Comparison of ENCODE assay signal across 16 cellular contexts in the genomic region with DNA sequence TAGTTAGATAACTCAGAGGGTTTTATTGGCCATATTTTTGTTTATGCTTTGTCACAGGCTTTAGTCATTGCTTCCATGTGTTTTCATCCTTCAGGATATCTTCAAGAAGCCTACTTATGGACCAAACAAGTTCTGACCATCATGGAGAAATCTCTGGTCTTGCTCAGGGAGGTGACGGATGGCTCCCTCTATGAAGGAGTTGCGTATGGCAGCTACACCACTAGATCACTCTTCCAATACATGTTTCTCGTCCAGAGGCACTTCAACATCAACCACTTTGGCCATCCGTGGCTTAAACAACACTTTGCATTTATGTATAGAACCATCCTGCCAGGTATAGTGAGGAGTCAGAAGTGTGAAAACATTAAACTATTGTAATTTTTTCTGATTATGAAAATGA. TPM values are rescaled to one million over a fixed set of nuclear protein-coding genes. Genes with fewer than 3 reads are reported as not detected.
DNase-seq lines count a peak whose midpoint lies in the region; ATAC-seq, FAIRE-seq and TF ChIP-seq lines count a peak whose summit lies in the region.
"Had no signal": no experiment of that assay in that cellular context is flagged by ENCODE, and none has a peak within 500 bp of the region (broad histone marks: within the 10 kb centered on the region; RNA-seq: fewer than 3 reads in every experiment).

No MANE protein-coding gene starts in this region.

- H3K27ac ChIP-seq in K562 (ENCODE audit: extremely low read depth, low read depth, low read length) (no peak overlapping the region), mesenchymal stem cell (ENCODE audit: low read length, poor library complexity, severe bottlenecking) (no peak overlapping the region)
- H3K27ac ChIP-seq: BLaER1 had no signal

- no peak overlapping the region for H3K4me3 Mint-ChIP-seq in HFFc6
- H3K4me3 Mint-ChIP-seq in activated naive CD8-positive, alpha-beta T cell treated with anti-CD3 and anti-CD28 coated beads for 36 hours: no peak overlapping the region
- H3K4me3 Mint-ChIP-seq: CD4-positive, CD25-positive, alpha-beta regulatory T cell had no signal

- in situ Hi-C loops in K562 (cut with MboI): no loop called here

- H3K79me1 ChIP-seq in mesenchymal stem cell (replicated peaks; ENCODE audit: low read length, poor library complexity, severe bottlenecking): peaks cover 19% of the 10 kb centered on the region

- H3K27me3 ChIP-seq in K562 (ENCODE audit: control insufficient read depth in 2 of 2, insufficient read depth in 2 of 2, low read length in 2 of 2): peaks cover under 1 to 2% of the 10 kb centered on the region in 2 experiments; a peak in 2 of 5 replicates
- no peaks in the 10 kb centered on the region for H3K27me3 ChIP-seq in mesenchymal stem cell (ENCODE audit: control insufficient read depth in 1 of 2, insufficient read depth in 1 of 2, low read length in 2 of 2)
- H3K27me3 ChIP-seq: BLaER1 had no signal

- DNase-seq in GM12891 (ENCODE audit: insufficient read length, low spot score) (no peak), HFFc6 (no peak), K562 (ENCODE audit: extremely low read depth in 1 of 4, low spot score in 3 of 4) (peak in 1 of 4 experiments; percentile 16), mesenchymal stem cell (no peak), omental fat pad (ENCODE audit: low spot score) (no peak)
- DNase-seq in activated naive CD8-positive, alpha-beta T cell treated with anti-CD3 and anti-CD28 coated beads for 36 hours: no peak
- DNase-seq: 8988T; AML-193; CD4-positive, CD25-positive, alpha-beta regulatory T cell; DMS79 had no signal

- POLR2A ChIA-PET in K562 (lab: Yijun Ruan, JAX): interaction anchor here (1.7 kb wide), 1 partner anchor 14 kb away, joined by 5 read pairs; no protein-coding TSS in a partner anchor

- no peaks in the 10 kb centered on the region for H3K9me3 Mint-ChIP-seq in HFFc6
- no peaks in the 10 kb centered on the region for H3K9me3 Mint-ChIP-seq in activated naive CD8-positive, alpha-beta T cell treated with anti-CD3 and anti-CD28 coated beads for 36 hours
- H3K9me3 Mint-ChIP-seq: CD4-positive, CD25-positive, alpha-beta regulatory T cell had no signal

- no peak for TF ChIP-seq EP300 in K562 (IDR thresholded peaks at IDR 0.05; ENCODE audit: low read length)

- H2BK5ac ChIP-seq in mesenchymal stem cell (ENCODE audit: low read depth, low read length, poor library complexity, severe bottlenecking): no peak overlapping the region

- no peak overlapping the region for H3K18ac ChIP-seq in mesenchymal stem cell (ENCODE audit: low read depth in 1 of 2, low read length in 2 of 2)

- H3K9ac ChIP-seq in K562 (ENCODE audit: insufficient read depth in 1 of 2, low read depth in 2 of 2, low read length in 2 of 2) (no peak overlapping the region), mesenchymal stem cell (ENCODE audit: low read length) (no peak overlapping the region)
- H3K9ac ChIP-seq: BLaER1 had no signal

- H3K9me3 ChIP-seq in K562 (replicated peaks; ENCODE audit: control insufficient read depth, insufficient read depth, low read depth, low read length) (no peaks in the 10 kb centered on the region), mesenchymal stem cell (ENCODE audit: control insufficient read depth, low read length) (no peaks in the 10 kb centered on the region)
- H3K9me3 ChIP-seq: BLaER1 had no signal

- H2BK15ac ChIP-seq in mesenchymal stem cell (ENCODE audit: low read depth, poor library complexity, severe bottlenecking): no peak overlapping the region

- 11% methylated on average over 4 of the region's 4 CpGs for WGBS in K562 (ENCODE audit: insufficient coverage, low coverage, missing lambda C conversion rate)
- 100% methylated on average over 2 of the region's 4 CpGs for WGBS in mesenchymal stem cell

- no peak overlapping the region for H2BK12ac ChIP-seq in mesenchymal stem cell (ENCODE audit: low read length in 2 of 2)

- H3K4me2 ChIP-seq in K562 (ENCODE audit: insufficient read depth, low read length) (no peak overlapping the region), mesenchymal stem cell (ENCODE audit: low read length, poor library complexity, severe bottlenecking) (no peak overlapping the region)
- H3K4me2 ChIP-seq: BLaER1 had no signal

- peak overlapping the region; percentile 39 for H4K91ac ChIP-seq in mesenchymal stem cell (ENCODE audit: low read length)

- H3K36me3 ChIP-seq in K562 (ENCODE audit: control insufficient read depth, insufficient read depth, low read length): no peaks in the 10 kb centered on the region
- H3K36me3 ChIP-seq in mesenchymal stem cell (ENCODE audit: control insufficient read depth in 1 of 2, insufficient read depth in 2 of 2, low read depth in 1 of 2, low read length in 2 of 2): peaks cover 17 to 84% of the 10 kb centered on the region in 2 experiments
- H3K36me3 ChIP-seq: BLaER1 had no signal

- H3K4me1 ChIP-seq in K562 (replicated peaks in 1 of 2; ENCODE audit: control insufficient read depth in 2 of 2, insufficient read depth in 2 of 2, low read length in 2 of 2) (no peaks in the 10 kb centered on the region), mesenchymal stem cell (ENCODE audit: control insufficient read depth, insufficient read depth, low read depth, low read length) (peaks cover 1% of the 10 kb centered on the region)
- H3K4me1 ChIP-seq: BLaER1 had no signal

- peaks cover 33% of the 10 kb centered on the region for H3K36me3 Mint-ChIP-seq in HFFc6 (ENCODE audit: low read depth)
- no peaks in the 10 kb centered on the region for H3K36me3 Mint-ChIP-seq in activated naive CD8-positive, alpha-beta T cell treated with anti-CD3 and anti-CD28 coated beads for 36 hours
- H3K36me3 Mint-ChIP-seq: CD4-positive, CD25-positive, alpha-beta regulatory T cell had no signal

- no peak for TF ChIP-seq POLR2A in GM12891 (IDR thresholded peaks at IDR 0.05; ENCODE audit: low read depth, low read length)
- no peak for TF ChIP-seq POLR2A in K562 (conservative IDR thresholded peaks at IDR 0.05)

- no peaks in the 10 kb centered on the region for H3K79me2 ChIP-seq in K562 (ENCODE audit: control insufficient read depth, insufficient read depth, low read length)

- no peaks in the 10 kb centered on the region for H4K20me1 ChIP-seq in K562 (replicated peaks; ENCODE audit: control insufficient read depth, insufficient read depth, low read length)
- H4K20me1 ChIP-seq: BLaER1 had no signal

- 0 out of 4 replicates have a peak, but pooled peaks of 1 of the 2 experiments have one; percentile 12 for TF ChIP-seq RAD21 in K562 (CRISPR knock-in tag; conservative IDR thresholded peaks at IDR 0.05 in 1 of 2, IDR thresholded peaks at IDR 0.05 in 1 of 2)

- H3K4me3 ChIP-seq in K562 (no peak overlapping the region), mesenchymal stem cell (ENCODE audit: insufficient read depth in 1 of 2, low read depth in 1 of 2, low read length in 2 of 2) (no peak overlapping the region)
- H3K4me3 ChIP-seq: BLaER1 had no signal

- H3K14ac ChIP-seq in mesenchymal stem cell (ENCODE audit: low read length in 2 of 2): no peak overlapping the region

- no peaks in the 10 kb centered on the region for H3K27me3 Mint-ChIP-seq in HFFc6 (ENCODE audit: insufficient read depth)
- H3K27me3 Mint-ChIP-seq in activated naive CD8-positive, alpha-beta T cell treated with anti-CD3 and anti-CD28 coated beads for 36 hours: no peaks in the 10 kb centered on the region
- H3K27me3 Mint-ChIP-seq: CD4-positive, CD25-positive, alpha-beta regulatory T cell had no signal

- peak; percentile 13 for FAIRE-seq in GM12891 (lab: Jason Lieb, UNC)
- peak; percentile 59 for FAIRE-seq in K562 (lab: Jason Lieb, UNC)
- FAIRE-seq: GM19239, H54, HTR-8/SVneo had no signal

- no peak overlapping the region for H4K8ac ChIP-seq in mesenchymal stem cell (ENCODE audit: low read length)

- H2AFZ ChIP-seq in K562 (ENCODE audit: low read depth, low read length) (peak overlapping the region; percentile 43; the same call in 1 of the 2 replicates), mesenchymal stem cell (ENCODE audit: low read depth, low read length) (no peak overlapping the region)

- peak; percentile 80 for ATAC-seq in K562
- ATAC-seq in omental fat pad (ENCODE audit: low FRiP score): no peak
- no peak for ATAC-seq in HG02840 (IDR thresholded peaks at IDR 0.05; ENCODE audit: low FRiP score, unreplicated experiment)

- intact Hi-C loops in K562 (cut with micrococcal nuclease): no loop called here

- H2AK5ac ChIP-seq in mesenchymal stem cell (ENCODE audit: low read length, severe bottlenecking): no peak overlapping the region

- no peak overlapping the region for H3K23ac ChIP-seq in mesenchymal stem cell (ENCODE audit: low read length in 2 of 2)

- BruUV-seq in K562 (replicated peaks; lab: Mats Ljungman, UMichigan): no TSS peak

- H3K9me1 ChIP-seq in K562 (ENCODE audit: control insufficient read depth, insufficient read depth, low read length): no peaks in the 10 kb centered on the region

- no peaks in the 10 kb centered on the region for H3K4me1 Mint-ChIP-seq in HFFc6 (ENCODE audit: low read depth)
- H3K4me1 Mint-ChIP-seq in activated naive CD8-positive, alpha-beta T cell treated with anti-CD3 and anti-CD28 coated beads for 36 hours: no peaks in the 10 kb centered on the region
- H3K4me1 Mint-ChIP-seq: CD4-positive, CD25-positive, alpha-beta regulatory T cell had no signal

- 0 out of 2 replicates have a peak, but pooled peaks have one; percentile 10 for TF ChIP-seq CTCF in HFFc6 (IDR thresholded peaks at IDR 0.05)
- TF ChIP-seq CTCF in K562 (IDR thresholded peaks at IDR 0.05 in 2 of 3, conservative IDR thresholded peaks at IDR 0.05 in 1 of 3; ENCODE audit: insufficient read depth in 2 of 3, low read depth in 1 of 3, low read length in 3 of 3): peak; percentile 7 to 19 (median 8); a peak in 2 of 6 replicates
- no peak for TF ChIP-seq CTCF in omental fat pad (IDR thresholded peaks at IDR 0.05)

- CTCF ChIA-PET in K562 (lab: Yijun Ruan, JAX; ENCODE audit: low intra/inter-chr PET ratio): no interaction called here

- no peak overlapping the region for H3K4ac ChIP-seq in mesenchymal stem cell (ENCODE audit: low read depth in 1 of 2, low read length in 2 of 2)

- H3K27ac Mint-ChIP-seq in HFFc6: no peak overlapping the region
- no peak overlapping the region for H3K27ac Mint-ChIP-seq in activated naive CD8-positive, alpha-beta T cell treated with anti-CD3 and anti-CD28 coated beads for 36 hours
- H3K27ac Mint-ChIP-seq: CD4-positive, CD25-positive, alpha-beta regulatory T cell had no signal

- no peak overlapping the region for H2BK120ac ChIP-seq in mesenchymal stem cell (ENCODE audit: low read depth, low read length)

RNA-seq across cellular contexts. Expression of gene CALHM6, which starts 30.3 kb away (rescaled TPM):
- polyA plus RNA-seq in GM12891 (2012; ENCODE audit: low read depth, missing spikeins): 33.1 TPM
- total RNA-seq in HFFc6 (2021; fragmentation: NEBNext Ultra II Directional; extraction: Animal tissue kit (Norgen Biotek cat#: 25700)): 1 to 10 TPM in 2 of 6 experiments, under 1 TPM in 2, not detected in 2; 0.31 to 2.1 (median 1.0) TPM
- not detected in 2 replicates for total RNA-seq in K562 (2011; cell fraction: chromatin; rRNA removed; ENCODE audit: low replicate concordance)
- total RNA-seq in K562 (2011; cell fraction: nucleolus; rRNA removed): not detected in 2 replicates
- total RNA-seq in K562 (2011; cell fraction: nucleoplasm; rRNA removed): not detected in 2 replicates
- total RNA-seq in K562 (2014; rRNA removed) (not detected in 2 replicates), K562 (2014; rRNA removed; fragmentation: Illumina TruSeq; extraction: Trizol) (not detected in 2 replicates), K562 (2015; rRNA removed; fragmentation: Illumina TruSeq; extraction: Trizol) (not detected in 2 replicates), K562 (2021) (not detected in 2 replicates), omental fat pad (1 to 10 TPM; 1.6 to 9.5 (median 5.3) TPM)
- polyA plus RNA-seq in K562 (2011; rRNA removed) (0.24 TPM in 1 of 2 replicates, not detected in the other), K562 (2014; fragmentation: Illumina TruSeq; extraction: Trizol) (not detected in 2 replicates), K562 (2014; fragmentation: Nextera tagmentation; extraction: Ambion mirVana) (not detected), K562 (2014; rRNA removed) (not detected in 2 replicates)
- polyA plus RNA-seq in K562 (2011; cell fraction: cytosol; rRNA removed): not detected in 2 replicates
- not detected in 2 replicates for polyA plus RNA-seq in K562 (2011; cell fraction: nucleus; rRNA removed)
- polyA plus RNA-seq in K562 (2012): not detected in 2 replicates
- not detected in 2 replicates for polyA minus RNA-seq in K562 (2011; rRNA and poly(A)+ RNA removed)
- not detected in 2 replicates for polyA minus RNA-seq in K562 (2011; cell fraction: cytosol; rRNA and poly(A)+ RNA removed)
- not detected in 2 replicates for polyA minus RNA-seq in K562 (2011; cell fraction: nucleus; rRNA and poly(A)+ RNA removed)
- 1.9 TPM for polyA plus RNA-seq in mesenchymal stem cell (2013, experiment 1 of 2)
- 1.3 TPM for polyA plus RNA-seq in mesenchymal stem cell (2013, experiment 2 of 2)
- 1 to 10 TPM; 5.6 to 7.4 TPM for total RNA-seq in activated naive CD8-positive, alpha-beta T cell treated with anti-CD3 and anti-CD28 coated beads for 36 hours
- total RNA-seq: G401 had no signal

Comparison
In these comparisons a context has a peak if more than half of its experiments do, and no peak if none do; other contexts are left out.
1. CTCF ChIP-seq: peak in HFFc6 (single experiment) and K562 (3 of 3); none in omental fat pad (0 of 3).